ENCODE assay signal across 11 cellular contexts in genomic region chr9:97528529-97529230, GRCh38. TPM values are rescaled to one million over a fixed set of nuclear protein-coding genes. Genes with fewer than 3 reads are reported as not detected.
DNase-seq lines count a peak whose midpoint lies in the region; ATAC-seq, FAIRE-seq and TF ChIP-seq lines count a peak whose summit lies in the region.
"Had no signal": no experiment of that assay in that cellular context is flagged by ENCODE, and none has a peak within 500 bp of the region (broad histone marks: within the 10 kb centered on the region; RNA-seq: fewer than 3 reads in every experiment).

No MANE protein-coding gene starts in this region.

- H2AFZ ChIP-seq in K562 (ENCODE audit: low read depth, low read length) = no peak overlapping the region

- WGBS in K562 (ENCODE audit: insufficient coverage, low coverage, missing lambda C conversion rate) = 75% methylated on average over 8 of the region's 8 CpGs

- ATAC-seq in HG02759 (IDR thresholded peaks at IDR 0.05; ENCODE audit: unreplicated experiment) = peak; percentile 33
- ATAC-seq in K562 = 0 out of 3 replicates have a peak, but pooled peaks have one; percentile 35
- ATAC-seq: naive thymus-derived CD8-positive, alpha-beta T cell had no signal

- no peak overlapping the region for H3K27ac Mint-ChIP-seq in activated CD4-positive, alpha-beta memory T cell treated with anti-CD3 and anti-CD28 coated beads for 36 hours
- H3K27ac Mint-ChIP-seq: dendritic cell treated with granulocyte-macrophage colony-stimulating factor and Interleukin-4, amounts not matched to agents 40 ng/mL and 50 ng/mL, for 4 days; naive thymus-derived CD8-positive, alpha-beta T cell had no signal

- no peak for TF ChIP-seq EP300 in K562 (IDR thresholded peaks at IDR 0.05; ENCODE audit: low read length)

- no peaks in the 10 kb centered on the region for H3K27me3 ChIP-seq in K562 (ENCODE audit: control insufficient read depth in 2 of 2, insufficient read depth in 2 of 2, low read length in 2 of 2)
- H3K27me3 ChIP-seq in stomach smooth muscle (ENCODE audit: control insufficient read depth in 1 of 2, insufficient read depth in 2 of 2, low read length in 2 of 2) = no peaks in the 10 kb centered on the region

- H3K27me3 Mint-ChIP-seq in activated CD4-positive, alpha-beta memory T cell treated with anti-CD3 and anti-CD28 coated beads for 36 hours = peaks cover 3% of the 10 kb centered on the region
- H3K27me3 Mint-ChIP-seq: dendritic cell treated with granulocyte-macrophage colony-stimulating factor and Interleukin-4, amounts not matched to agents 40 ng/mL and 50 ng/mL, for 4 days had no signal

- no peak for TF ChIP-seq POLR2A in K562 (conservative IDR thresholded peaks at IDR 0.05)

- POLR2A ChIA-PET in K562 (lab: Yijun Ruan, JAX) = interaction anchor here (1.0 to 1.5 kb wide), 3 partner anchors 10 to 20 kb away, joined by 4 to 7 read pairs (median 4); no protein-coding TSS in a partner anchor
- POLR2A ChIA-PET in activated CD4-positive, alpha-beta memory T cell treated with anti-CD3 and anti-CD28 coated beads for 36 hours (lab: Charles Lee) = interaction anchor here (1.1 kb wide), 1 partner anchor 18 kb away, joined by 4 read pairs; no protein-coding TSS in a partner anchor

- TF ChIP-seq CTCF in K562 (IDR thresholded peaks at IDR 0.05 in 2 of 3, conservative IDR thresholded peaks at IDR 0.05 in 1 of 3; ENCODE audit: insufficient read depth in 2 of 3, low read depth in 1 of 3, low read length in 3 of 3) (no peak), D721Med (IDR thresholded peaks at IDR 0.05; ENCODE audit: insufficient read depth, missing control alignments) (no peak)

- H3K4me2 ChIP-seq in K562 (ENCODE audit: insufficient read depth, low read length) = no peak overlapping the region

- CTCF ChIA-PET in K562 (lab: Yijun Ruan, JAX; ENCODE audit: low intra/inter-chr PET ratio) = no interaction called here
- CTCF ChIA-PET in activated CD4-positive, alpha-beta memory T cell treated with anti-CD3 and anti-CD28 coated beads for 36 hours (lab: Charles Lee) = interaction anchor here (1.3 kb wide), 1 partner anchor 70 kb away, joined by 3 read pairs; no protein-coding TSS in a partner anchor

- no peaks in the 10 kb centered on the region for H3K9me1 ChIP-seq in K562 (ENCODE audit: control insufficient read depth, insufficient read depth, low read length)

- H3K79me2 ChIP-seq in K562 (ENCODE audit: control insufficient read depth, insufficient read depth, low read length) = no peaks in the 10 kb centered on the region

- no TSS peak for BruUV-seq in K562 (replicated peaks; lab: Mats Ljungman, UMichigan)

- H3K9ac ChIP-seq in K562 (ENCODE audit: insufficient read depth in 1 of 2, low read depth in 2 of 2, low read length in 2 of 2) (no peak overlapping the region), stomach smooth muscle (ENCODE audit: low read length in 2 of 2) (peak overlapping the region; percentile 47 to 58)

- H3K27ac ChIP-seq in K562 (ENCODE audit: extremely low read depth, low read depth, low read length) = no peak overlapping the region
- peak overlapping the region; percentile 87 for H3K27ac ChIP-seq in stomach smooth muscle (ENCODE audit: low read length)

- H4K20me1 ChIP-seq in K562 (replicated peaks; ENCODE audit: control insufficient read depth, insufficient read depth, low read length) = 0 out of 2 replicates have a peak, but pooled peaks cover 5% of the 10 kb centered on the region

- no peak overlapping the region for H3K4me3 Mint-ChIP-seq in activated CD4-positive, alpha-beta memory T cell treated with anti-CD3 and anti-CD28 coated beads for 36 hours
- H3K4me3 Mint-ChIP-seq: dendritic cell treated with granulocyte-macrophage colony-stimulating factor and Interleukin-4, amounts not matched to agents 40 ng/mL and 50 ng/mL, for 4 days; naive thymus-derived CD8-positive, alpha-beta T cell had no signal

- intact Hi-C loops in K562 (cut with micrococcal nuclease) = no loop called here
- intact Hi-C loops in activated CD4-positive, alpha-beta memory T cell treated with anti-CD3 and anti-CD28 coated beads for 36 hours (cut with micrococcal nuclease) = no loop called here

- H3K36me3 ChIP-seq in K562 (ENCODE audit: control insufficient read depth, insufficient read depth, low read length) (peaks cover 88% of the 10 kb centered on the region), stomach smooth muscle (ENCODE audit: control insufficient read depth in 2 of 2, insufficient read depth in 2 of 2, low read length in 2 of 2) (peaks cover 14 to 27% of the 10 kb centered on the region in 2 donors)

- no peaks in the 10 kb centered on the region for H3K4me1 ChIP-seq in K562 (replicated peaks in 1 of 2; ENCODE audit: control insufficient read depth in 2 of 2, insufficient read depth in 2 of 2, low read length in 2 of 2)
- H3K4me1 ChIP-seq in stomach smooth muscle (ENCODE audit: control insufficient read depth, insufficient read depth, low read length) = peaks cover 50% of the 10 kb centered on the region

- no peaks in the 10 kb centered on the region for H3K9me3 ChIP-seq in K562 (replicated peaks; ENCODE audit: control insufficient read depth, insufficient read depth, low read depth, low read length)
- no peaks in the 10 kb centered on the region for H3K9me3 ChIP-seq in stomach smooth muscle (ENCODE audit: control insufficient read depth in 2 of 2, low read length in 2 of 2)

- H3K4me1 Mint-ChIP-seq in activated CD4-positive, alpha-beta memory T cell treated with anti-CD3 and anti-CD28 coated beads for 36 hours (ENCODE audit: low read depth) = peaks cover 11% of the 10 kb centered on the region
- H3K4me1 Mint-ChIP-seq: naive thymus-derived CD8-positive, alpha-beta T cell had no signal

- no peak for TF ChIP-seq RAD21 in K562 (CRISPR knock-in tag; conservative IDR thresholded peaks at IDR 0.05 in 1 of 2, IDR thresholded peaks at IDR 0.05 in 1 of 2)

- H3K36me3 Mint-ChIP-seq in activated CD4-positive, alpha-beta memory T cell treated with anti-CD3 and anti-CD28 coated beads for 36 hours = no peaks in the 10 kb centered on the region
- H3K36me3 Mint-ChIP-seq: naive thymus-derived CD8-positive, alpha-beta T cell had no signal

- no peak overlapping the region for H3K4me3 ChIP-seq in K562
- no peak overlapping the region for H3K4me3 ChIP-seq in stomach smooth muscle (ENCODE audit: low read length in 2 of 2)

- FAIRE-seq in K562 (lab: Jason Lieb, UNC) = no peak
- no peak for FAIRE-seq in D721Med (lab: Jason Lieb, UNC)

- no peak for DNase-seq in K562 (ENCODE audit: extremely low read depth in 1 of 4, low spot score in 3 of 4)
- peak; percentile 71 for DNase-seq in left kidney (ENCODE audit: low read depth, low spot score)
- no peak for DNase-seq in activated CD4-positive, alpha-beta memory T cell treated with anti-CD3 and anti-CD28 coated beads for 36 hours
- no peak for DNase-seq in D721Med (ENCODE audit: insufficient read length, low spot score)
- DNase-seq in DMS53 treated with DMSO at 0.1 percent for 48 hours (lab: John Stamatoyannopoulos, UW; ENCODE audit: unreplicated experiment) = no peak
- no peak for DNase-seq in NCI-H2029 (lab: John Stamatoyannopoulos, UW)
- DNase-seq: activated gamma-delta T cell treated with Interleukin-2 at 50 U/mL for 16 hours; naive thymus-derived CD8-positive, alpha-beta T cell had no signal

- no peaks in the 10 kb centered on the region for H3K9me3 Mint-ChIP-seq in activated CD4-positive, alpha-beta memory T cell treated with anti-CD3 and anti-CD28 coated beads for 36 hours
- H3K9me3 Mint-ChIP-seq: dendritic cell treated with granulocyte-macrophage colony-stimulating factor and Interleukin-4, amounts not matched to agents 40 ng/mL and 50 ng/mL, for 4 days; naive thymus-derived CD8-positive, alpha-beta T cell had no signal

- in situ Hi-C loops in K562 (cut with MboI) = no loop called here

TF ChIP-seq in K562, 482 proteins besides CTCF, POLR2A, EP300 and RAD21 (continues in another document):
- TF ChIP-seq SAFB2 (IDR thresholded peaks at IDR 0.05; ENCODE audit: borderline replicate concordance, low read depth, low read length, severe bottlenecking) (no peak), KDM4B (IDR thresholded peaks at IDR 0.05; ENCODE audit: borderline replicate concordance in 2 of 2, low read depth in 1 of 2) (no peak), PTBP1 (IDR thresholded peaks at IDR 0.05; ENCODE audit: low read depth, low read length) (0 out of 2 replicates have a peak, but pooled peaks have one; percentile 25), ADNP (tag; IDR thresholded peaks at IDR 0.05) (peak; percentile 23; the same call in 1 of the 2 replicates), DPF2 (IDR thresholded peaks at IDR 0.05) (no peak)

RNA-seq across cellular contexts. Expression of gene TMOD1, which starts 27.2 kb away (rescaled TPM):
- 24.3 and 41.9 TPM in 2 replicates for total RNA-seq in K562 (2011; cell fraction: chromatin; rRNA removed; ENCODE audit: low replicate concordance)
- total RNA-seq in K562 (2011; cell fraction: nucleolus; rRNA removed) = 11.5 and 13.8 TPM in 2 replicates
- total RNA-seq in K562 (2011; cell fraction: nucleoplasm; rRNA removed) = 19.4 and 22.3 TPM in 2 replicates
- total RNA-seq in K562 (2014; rRNA removed) = 10.4 and 11.3 TPM in 2 replicates
- 16.4 and 17.8 TPM in 2 replicates for total RNA-seq in K562 (2014; rRNA removed; fragmentation: Illumina TruSeq; extraction: Trizol)
- 7.1 TPM in 2 replicates for total RNA-seq in K562 (2015; rRNA removed; fragmentation: Illumina TruSeq; extraction: Trizol)
- total RNA-seq in K562 (2021) = 29.3 and 34.7 TPM in 2 replicates
- polyA plus RNA-seq in K562 (2011; rRNA removed) = 6.7 and 11.4 TPM in 2 replicates
- 5.6 and 9.8 TPM in 2 replicates for polyA plus RNA-seq in K562 (2011; cell fraction: cytosol; rRNA removed)
- 14.9 and 18.0 TPM in 2 replicates for polyA plus RNA-seq in K562 (2011; cell fraction: nucleus; rRNA removed)
- polyA plus RNA-seq in K562 (2012) = 22.1 and 24.1 TPM in 2 replicates
- polyA plus RNA-seq in K562 (2014; fragmentation: Illumina TruSeq; extraction: Trizol) = 38.5 and 41.2 TPM in 2 replicates
- 10 to 100 TPM; 11.6 to 14.2 TPM for polyA plus RNA-seq in K562 (2014; fragmentation: Nextera tagmentation; extraction: Ambion mirVana)
- polyA plus RNA-seq in K562 (2014; rRNA removed) = 15.5 and 16.7 TPM in 2 replicates
- polyA minus RNA-seq in K562 (2011; rRNA and poly(A)+ RNA removed) = 12.1 and 12.2 TPM in 2 replicates
- 11.6 and 13.2 TPM in 2 replicates for polyA minus RNA-seq in K562 (2011; cell fraction: cytosol; rRNA and poly(A)+ RNA removed)
- 4.0 and 8.1 TPM in 2 replicates for polyA minus RNA-seq in K562 (2011; cell fraction: nucleus; rRNA and poly(A)+ RNA removed)
- total RNA-seq in activated CD4-positive, alpha-beta memory T cell treated with anti-CD3 and anti-CD28 coated beads for 36 hours = 1 to 10 TPM; 1.7 to 2.5 TPM

Comparison
In these comparisons a context has a peak if more than half of its experiments do, and no peak if none do; other contexts are left out.
1. H3K9ac ChIP-seq: peak in stomach smooth muscle (2 of 2); none in K562 (0 of 2).